In the genomic region with DNA sequence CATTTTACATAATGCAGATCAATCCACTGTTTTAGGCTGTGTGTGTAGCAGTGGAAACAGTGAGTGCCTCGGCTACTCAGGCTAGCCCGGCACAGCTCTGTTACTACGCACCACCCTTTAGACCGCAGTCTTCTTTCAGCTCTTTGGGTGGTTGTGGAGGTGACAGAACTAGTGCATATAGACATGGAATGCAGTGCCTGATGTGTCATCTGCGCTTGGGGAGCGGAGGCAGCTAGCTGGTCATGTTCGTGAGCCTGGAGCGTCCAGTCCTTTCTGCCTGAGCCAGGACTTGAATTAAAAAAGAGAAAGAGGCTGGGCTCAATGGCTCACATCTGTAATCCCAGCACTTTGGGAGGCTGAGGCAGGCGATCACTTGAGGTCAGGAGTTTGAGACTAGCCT, we compare ENCODE assay signal across 25 cellular contexts. TPM values are rescaled to one million over a fixed set of nuclear protein-coding genes. Genes with fewer than 3 reads are reported as not detected.
DNase-seq lines count a peak whose midpoint lies in the region; ATAC-seq, FAIRE-seq and TF ChIP-seq lines count a peak whose summit lies in the region.
"Had no signal": no experiment of that assay in that cellular context is flagged by ENCODE, and none has a peak within 500 bp of the region (broad histone marks: within the 10 kb centered on the region; RNA-seq: fewer than 3 reads in every experiment).

No MANE protein-coding gene starts in this region.

- no peak for TF ChIP-seq CTCF in gastrocnemius medialis (IDR thresholded peaks at IDR 0.05 in 4 of 5, conservative IDR thresholded peaks at IDR 0.05 in 1 of 5)

- TF ChIP-seq POLR2A in gastrocnemius medialis (IDR thresholded peaks at IDR 0.05): no peak

- H3K27ac Mint-ChIP-seq in activated CD4-positive, alpha-beta T cell treated with anti-CD3 and anti-CD28 coated beads for 36 hours: peak overlapping the region; percentile 55
- H3K27ac Mint-ChIP-seq: activated CD8-positive, alpha-beta T cell treated with anti-CD3 and anti-CD28 coated beads for 36 hours had no signal

- peaks cover 66% of the 10 kb centered on the region for H3K4me1 Mint-ChIP-seq in activated CD4-positive, alpha-beta T cell treated with anti-CD3 and anti-CD28 coated beads for 36 hours

- intact Hi-C loops in activated CD4-positive, alpha-beta T cell treated with anti-CD3 and anti-CD28 coated beads for 36 hours (cut with DNase I, micrococcal nuclease): loop anchor here in 1 of 2 experiments (10.0 kb wide), 1 partner anchor 130 kb away; a partner anchor contains a TSS
- intact Hi-C loops in gastrocnemius medialis (cut with DNase I; ENCODE audit: low total_unique reads): loop anchor here (5.0 kb wide), 1 partner anchor 53 kb away; no protein-coding TSS in a partner anchor

- no peaks in the 10 kb centered on the region for H3K36me3 ChIP-seq in duodenal mucosa (ENCODE audit: control insufficient read depth in 1 of 2, insufficient read depth in 2 of 2, low read length in 2 of 2)
- no peaks in the 10 kb centered on the region for H3K36me3 ChIP-seq in gastrocnemius medialis
- H3K36me3 ChIP-seq in small intestine (ENCODE audit: control insufficient read depth in 2 of 2, insufficient read depth in 2 of 2, low read length in 2 of 2): no peaks in the 10 kb centered on the region
- H3K36me3 ChIP-seq: gastroesophageal sphincter, lower lobe of right lung, SJSA1, upper lobe of left lung had no signal

- CTCF ChIA-PET in activated CD4-positive, alpha-beta T cell treated with anti-CD3 and anti-CD28 coated beads for 36 hours (lab: Charles Lee): interaction anchor here (0.8 to 2.0 kb wide), 5 partner anchors 9 to 197 kb away, joined by 3 to 7 read pairs (median 6); no protein-coding TSS in a partner anchor

- H3K27me3 ChIP-seq in duodenal mucosa (ENCODE audit: control insufficient read depth in 1 of 2, insufficient read depth in 2 of 2, low read length in 2 of 2) (no peaks in the 10 kb centered on the region), gastrocnemius medialis (no peaks in the 10 kb centered on the region), small intestine (ENCODE audit: control insufficient read depth in 2 of 2, insufficient read depth in 2 of 2, low read length in 2 of 2) (no peaks in the 10 kb centered on the region)
- H3K27me3 ChIP-seq: gastroesophageal sphincter, SJSA1, upper lobe of left lung had no signal

- H3K4me3 ChIP-seq in duodenal mucosa (ENCODE audit: low read depth in 1 of 2, low read length in 2 of 2): no peak overlapping the region
- no peak overlapping the region for H3K4me3 ChIP-seq in gastrocnemius medialis
- H3K4me3 ChIP-seq in small intestine (ENCODE audit: low read depth in 1 of 2, low read length in 2 of 2): no peak overlapping the region
- H3K4me3 ChIP-seq: gastroesophageal sphincter, lower lobe of right lung, SJSA1, upper lobe of left lung had no signal

- H3K27ac ChIP-seq in duodenal mucosa (ENCODE audit: low read depth, low read length): peak overlapping the region; percentile 17
- peak overlapping the region in 3 of 4 donors; percentile 4 to 23 (median 9) for H3K27ac ChIP-seq in gastrocnemius medialis
- no peak overlapping the region for H3K27ac ChIP-seq in small intestine (ENCODE audit: low read depth in 1 of 2, low read length in 1 of 2)
- H3K27ac ChIP-seq: lower lobe of right lung, SJSA1 had no signal

- 85 to 94% (median 86%) methylated on average over 9 of the region's 9 CpGs for WGBS in small intestine, 3 donors

- FAIRE-seq in small intestine (lab: Jason Lieb, UNC): no peak

- H3K9me3 Mint-ChIP-seq in activated CD4-positive, alpha-beta T cell treated with anti-CD3 and anti-CD28 coated beads for 36 hours (ENCODE audit: low read depth): no peaks in the 10 kb centered on the region
- H3K9me3 Mint-ChIP-seq: activated CD8-positive, alpha-beta T cell treated with anti-CD3 and anti-CD28 coated beads for 36 hours; activated naive CD4-positive, alpha-beta T cell treated with anti-CD3 and anti-CD28 coated beads, Interleukin-2, amount 50 U/mL, for 72 hours; central memory CD8-positive, alpha-beta T cell had no signal

- H3K4me3 Mint-ChIP-seq in activated CD4-positive, alpha-beta T cell treated with anti-CD3 and anti-CD28 coated beads for 36 hours: no peak overlapping the region
- H3K4me3 Mint-ChIP-seq: activated CD8-positive, alpha-beta T cell treated with anti-CD3 and anti-CD28 coated beads for 36 hours; central memory CD8-positive, alpha-beta T cell had no signal

- peak; percentile 13 for DNase-seq in activated CD4-positive, alpha-beta T cell treated with anti-CD3 and anti-CD28 coated beads for 36 hours
- DNase-seq in activated CD4-positive, alpha-beta T cell treated with anti-CD3 and anti-CD28 coated beads for 1 hour: no peak
- DNase-seq in ELR (ENCODE audit: low read depth): peak; percentile 39
- no peak for DNase-seq in gastrocnemius medialis
- DNase-seq in AG20443 (ENCODE audit: low spot score): no peak
- no peak for DNase-seq in small intestine
- no peak for DNase-seq in NCI-H2196 (lab: John Stamatoyannopoulos, UW; ENCODE audit: unreplicated experiment)
- DNase-seq: 8988T; activated CD8-positive, alpha-beta T cell treated with anti-CD3 and anti-CD28 coated beads for 36 hours; activated T-cell treated with anti-CD3 and anti-CD28 coated beads for 4 hours; AML-193; islet precursor cell; Karpas-422; lower lobe of right lung; NCI-H1694 treated with DMSO at 0.1 percent for 48 hours; NCI-H345; stimulated activated CD4-positive, alpha-beta T cell treated with anti-CD3 and anti-CD28 coated beads, Interleukin-4, amount 100 ng/mL, for 4 hours; T-helper 2 cell; upper lobe of left lung had no signal

- POLR2A ChIA-PET in activated CD4-positive, alpha-beta T cell treated with anti-CD3 and anti-CD28 coated beads for 36 hours (lab: Charles Lee): no interaction called here

- H3K9me3 ChIP-seq in duodenal mucosa (ENCODE audit: control insufficient read depth in 1 of 2, low read length in 2 of 2) (no peaks in the 10 kb centered on the region), gastrocnemius medialis (no peaks in the 10 kb centered on the region), small intestine (ENCODE audit: control insufficient read depth, low read depth) (no peaks in the 10 kb centered on the region)
- H3K9me3 ChIP-seq: gastroesophageal sphincter, lower lobe of right lung, SJSA1, upper lobe of left lung had no signal

- peaks cover 53 to 61% of the 10 kb centered on the region in 2 donors for H3K4me1 ChIP-seq in duodenal mucosa (ENCODE audit: control insufficient read depth in 1 of 2, insufficient read depth in 2 of 2, low read length in 2 of 2)
- peaks cover 50 to 62% of the 10 kb centered on the region in 2 donors for H3K4me1 ChIP-seq in gastrocnemius medialis
- H3K4me1 ChIP-seq in small intestine (ENCODE audit: control insufficient read depth in 2 of 2, insufficient read depth in 1 of 2, low read depth in 1 of 2, low read length in 1 of 2): peaks cover 17 to 18% of the 10 kb centered on the region in 2 donors

- H3K27me3 Mint-ChIP-seq in activated CD4-positive, alpha-beta T cell treated with anti-CD3 and anti-CD28 coated beads for 36 hours: no peaks in the 10 kb centered on the region
- H3K27me3 Mint-ChIP-seq: activated CD8-positive, alpha-beta T cell treated with anti-CD3 and anti-CD28 coated beads for 36 hours; central memory CD8-positive, alpha-beta T cell had no signal

- peaks cover 10% of the 10 kb centered on the region for H3K36me3 Mint-ChIP-seq in activated CD4-positive, alpha-beta T cell treated with anti-CD3 and anti-CD28 coated beads for 36 hours (ENCODE audit: low read depth)

- ATAC-seq in activated CD4-positive, alpha-beta T cell treated with anti-CD3 and anti-CD28 coated beads for 36 hours: no peak
- ATAC-seq in gastrocnemius medialis: no peak
- ATAC-seq: activated CD8-positive, alpha-beta T cell treated with anti-CD3 and anti-CD28 coated beads for 36 hours; activated naive CD4-positive, alpha-beta T cell treated with anti-CD3 and anti-CD28 coated beads, Interleukin-2, amount 50 U/mL, for 72 hours; esophagus mucosa; gastroesophageal sphincter; lower lobe of right lung had no signal

- no peak overlapping the region for H3K9ac ChIP-seq in duodenal mucosa (ENCODE audit: low read depth in 1 of 2, low read length in 2 of 2)

- in situ Hi-C loops in gastrocnemius medialis (cut with MboI; ENCODE audit: low sequenced_read_pairs in 4 of 4): loop anchor here in 2 of 4 donors (10.0 to 25.0 kb wide), 2 partner anchors 70 to 148 kb away; a partner anchor contains a TSS

RNA-seq across cellular contexts. Expression of a gene that starts 4.8 kb away (rescaled TPM):
- total RNA-seq in activated CD4-positive, alpha-beta T cell treated with anti-CD3 and anti-CD28 coated beads for 36 hours: 10 to 100 TPM; 36.7 to 44.0 TPM
- total RNA-seq in gastrocnemius medialis: 10 to 100 TPM; 36.0 to 56.2 (median 41.4) TPM
- polyA plus RNA-seq in small intestine: 10 to 100 TPM; 16.8 to 31.5 (median 18.9) TPM

Comparison
In these comparisons a context has a peak if more than half of its experiments do, and no peak if none do; other contexts are left out.
1. DNase-seq: peak in activated CD4-positive, alpha-beta T cell treated with anti-CD3 and anti-CD28 coated beads for 36 hours (single experiment) and ELR (single experiment); none in activated CD4-positive, alpha-beta T cell treated with anti-CD3 and anti-CD28 coated beads for 1 hour (single experiment), gastrocnemius medialis (0 of 2), AG20443 (single experiment), small intestine (single experiment) and NCI-H2196 (single experiment).
2. H3K27ac ChIP-seq: peak in duodenal mucosa (single experiment) and gastrocnemius medialis (3 of 4); none in small intestine (0 of 2).